Comparison of ENCODE assay signal across 15 cellular contexts in genomic region chr6:134201716-134202115, GRCh38.
"Had no signal": no experiment of that assay in that cellular context is flagged by ENCODE, and none has a peak within 500 bp of the region (broad histone marks: within the 10 kb centered on the region; RNA-seq: fewer than 3 reads in every experiment).

No MANE protein-coding gene starts in this region.

- H3K36me3 ChIP-seq: ascending aorta, pancreas, vagina, WERI-Rb-1 had no signal

- H3K4me1 ChIP-seq: ascending aorta, tibial nerve, vagina had no signal

- H3K27me3 ChIP-seq: ascending aorta, pancreas, tibial nerve, vagina had no signal

- FAIRE-seq: keratinocyte, pancreas had no signal

- H3K9me3 ChIP-seq: pancreas, vagina had no signal

- ATAC-seq: activated naive CD8-positive, alpha-beta T cell treated with anti-CD3 and anti-CD28 coated beads, Interleukin-2, amount 50 U/mL, for 24 hours; left lobe of liver; pancreas had no signal

- DNase-seq: activated CD4-positive, alpha-beta T cell treated with anti-CD3 and anti-CD28 coated beads, Interleukin-2, amount 50 U/mL, for 48 hours; activated naive CD4-positive, alpha-beta T cell treated with anti-CD3 and anti-CD28 coated beads for 36 hours; activated naive CD8-positive, alpha-beta T cell treated with anti-CD3 and anti-CD28 coated beads, Interleukin-2, amount 50 U/mL, for 24 hours; mammary epithelial cell; naive B cell; pancreas; stimulated activated CD4-positive, alpha-beta T cell treated with anti-CD3 and anti-CD28 coated beads, Interleukin-4, amount 100 ng/mL, for 24 hours; stimulated activated naive CD4-positive, alpha-beta T cell; WERI-Rb-1 had no signal

- H3K27ac ChIP-seq: ascending aorta, epithelial cell of prostate, tibial nerve, vagina, WERI-Rb-1 had no signal

- H3K4me3 ChIP-seq: ascending aorta, pancreas, tibial nerve, vagina had no signal
